ENCODE assay signal across 13 cellular contexts in the genomic region with DNA sequence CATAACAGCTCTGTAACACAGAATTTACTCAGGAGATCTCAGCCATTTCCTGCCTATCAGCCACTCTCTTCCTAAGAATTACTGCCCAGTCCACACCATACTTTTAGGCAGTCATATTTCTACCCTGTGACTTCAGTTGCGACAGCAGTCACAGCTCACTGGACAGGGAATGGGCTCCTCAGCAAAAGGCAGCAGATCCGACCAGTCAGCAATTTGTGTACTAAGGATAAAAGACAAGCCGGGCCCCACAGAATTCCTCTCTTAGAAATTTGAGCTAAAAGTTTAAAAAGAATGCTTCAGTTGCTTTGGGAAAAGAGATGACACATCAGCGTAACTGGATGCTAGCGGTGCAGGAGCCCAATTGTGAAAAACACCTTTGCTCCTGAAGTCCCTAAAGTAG.
DNase-seq lines count a peak whose midpoint lies in the region; ATAC-seq, FAIRE-seq and TF ChIP-seq lines count a peak whose summit lies in the region.
"Had no signal": no experiment of that assay in that cellular context is flagged by ENCODE, and none has a peak within 500 bp of the region (broad histone marks: within the 10 kb centered on the region; RNA-seq: fewer than 3 reads in every experiment).

No MANE protein-coding gene starts in this region.

- CTCF ChIA-PET in K562 (lab: Yijun Ruan, JAX; ENCODE audit: low intra/inter-chr PET ratio), result no interaction called here

- H3K9ac ChIP-seq in K562 (ENCODE audit: insufficient read depth in 1 of 2, low read depth in 2 of 2, low read length in 2 of 2) (no peak overlapping the region), neural cell (ENCODE audit: low read length) (no peak overlapping the region)

- POLR2A ChIA-PET in K562 (lab: Yijun Ruan, JAX), result no interaction called here

- intact Hi-C loops in K562 (cut with micrococcal nuclease), result no loop called here

- no peaks in the 10 kb centered on the region for H4K20me1 ChIP-seq in K562 (replicated peaks; ENCODE audit: control insufficient read depth, insufficient read depth, low read length)
- H4K20me1 ChIP-seq in neural cell (ENCODE audit: insufficient read depth), result no peaks in the 10 kb centered on the region

- WGBS in K562 (ENCODE audit: insufficient coverage, low coverage, missing lambda C conversion rate), result 12% methylated on average over 5 of the region's 5 CpGs

- TF ChIP-seq CTCF in K562 (IDR thresholded peaks at IDR 0.05 in 2 of 3, conservative IDR thresholded peaks at IDR 0.05 in 1 of 3; ENCODE audit: insufficient read depth in 2 of 3, low read depth in 1 of 3, low read length in 3 of 3) (no peak), kidney epithelial cell (IDR thresholded peaks at IDR 0.05; ENCODE audit: insufficient read depth, low read length, poor library complexity, severe bottlenecking) (no peak), neural cell (IDR thresholded peaks at IDR 0.05; ENCODE audit: poor library complexity, severe bottlenecking) (no peak)

- TF ChIP-seq RAD21 in K562 (CRISPR knock-in tag; conservative IDR thresholded peaks at IDR 0.05 in 1 of 2, IDR thresholded peaks at IDR 0.05 in 1 of 2), result no peak
- no peak for TF ChIP-seq RAD21 in neural cell (conservative IDR thresholded peaks at IDR 0.05)

- H3K27me3 ChIP-seq in K562 (ENCODE audit: control insufficient read depth in 2 of 2, insufficient read depth in 2 of 2, low read length in 2 of 2) (peaks cover 0 to 1% of the 10 kb centered on the region in 2 experiments; a peak in 1 of 5 replicates), kidney epithelial cell (ENCODE audit: control insufficient read depth, insufficient read depth, low read length) (no peaks in the 10 kb centered on the region), neural cell (ENCODE audit: insufficient read depth, low read depth, low read length) (no peaks in the 10 kb centered on the region)
- H3K27me3 ChIP-seq in effector memory CD4-positive, alpha-beta T cell (replicated peaks; ENCODE audit: control insufficient read depth, insufficient read depth, low read length, poor library complexity, severe bottlenecking), result no peaks in the 10 kb centered on the region
- H3K27me3 ChIP-seq: SJSA1 had no signal

- H3K36me3 ChIP-seq in K562 (ENCODE audit: control insufficient read depth, insufficient read depth, low read length), result no peaks in the 10 kb centered on the region
- H3K36me3 ChIP-seq in kidney epithelial cell (ENCODE audit: control insufficient read depth, insufficient read depth, low read length), result no peaks in the 10 kb centered on the region
- H3K36me3 ChIP-seq in neural cell (ENCODE audit: insufficient read depth, low read length), result no peaks in the 10 kb centered on the region
- no peaks in the 10 kb centered on the region for H3K36me3 ChIP-seq in effector memory CD4-positive, alpha-beta T cell (ENCODE audit: control insufficient read depth, insufficient read depth, low read length)
- H3K36me3 ChIP-seq: SJSA1 had no signal

- no peaks in the 10 kb centered on the region for H3K79me2 ChIP-seq in K562 (ENCODE audit: control insufficient read depth, insufficient read depth, low read length)
- no peaks in the 10 kb centered on the region for H3K79me2 ChIP-seq in neural cell (replicated peaks; ENCODE audit: insufficient read depth, low read length)

- no peak for ATAC-seq in K562

- no peak for TF ChIP-seq EP300 in K562 (IDR thresholded peaks at IDR 0.05; ENCODE audit: low read length)
- no peak for TF ChIP-seq EP300 in neural cell (conservative IDR thresholded peaks at IDR 0.05; ENCODE audit: poor library complexity, severe bottlenecking)

- H3K4me2 ChIP-seq in K562 (ENCODE audit: insufficient read depth, low read length) (no peak overlapping the region), neural cell (ENCODE audit: low read length) (no peak overlapping the region)
- H3K4me2 ChIP-seq: PC-9 had no signal

- H3K27ac ChIP-seq in K562 (ENCODE audit: extremely low read depth, low read depth, low read length) (no peak overlapping the region), neural cell (ENCODE audit: low read length) (peak overlapping the region; percentile 66)
- no peak overlapping the region for H3K27ac ChIP-seq in effector memory CD4-positive, alpha-beta T cell (ENCODE audit: insufficient read depth, low read length, poor library complexity, severe bottlenecking)
- H3K27ac ChIP-seq: PC-9, SJSA1 had no signal

- no peaks in the 10 kb centered on the region for H3F3A ChIP-seq in neural cell (ENCODE audit: insufficient read depth, low read length, poor library complexity, severe bottlenecking)

- no TSS peak for BruUV-seq in K562 (replicated peaks; lab: Mats Ljungman, UMichigan)

- H2AFZ ChIP-seq in K562 (ENCODE audit: low read depth, low read length) (no peak overlapping the region), neural cell (ENCODE audit: low read depth, low read length) (no peak overlapping the region)
- H2AFZ ChIP-seq: PC-9 had no signal

- TF ChIP-seq POLR2A in K562 (conservative IDR thresholded peaks at IDR 0.05), result no peak

- no peak for FAIRE-seq in K562 (lab: Jason Lieb, UNC)

- H3K4me1 ChIP-seq in K562 (replicated peaks in 1 of 2; ENCODE audit: control insufficient read depth in 2 of 2, insufficient read depth in 2 of 2, low read length in 2 of 2), result no peaks in the 10 kb centered on the region
- H3K4me1 ChIP-seq in effector memory CD4-positive, alpha-beta T cell (ENCODE audit: control insufficient read depth, insufficient read depth, low read length, poor library complexity, severe bottlenecking), result no peaks in the 10 kb centered on the region
- H3K4me1 ChIP-seq: SJSA1 had no signal

- H3K9me2 ChIP-seq in neural cell (ENCODE audit: insufficient read depth, low read length), result no peaks in the 10 kb centered on the region

- H3K4me3 ChIP-seq in K562 (no peak overlapping the region), kidney epithelial cell (ENCODE audit: low read depth, low read length) (no peak overlapping the region), neural cell (ENCODE audit: low read length) (no peak overlapping the region)
- H3K4me3 ChIP-seq in effector memory CD4-positive, alpha-beta T cell (ENCODE audit: insufficient read depth, low read depth, low read length, poor library complexity, severe bottlenecking), result no peak overlapping the region
- H3K4me3 ChIP-seq: PC-9, SJSA1 had no signal

- H3K9me1 ChIP-seq in K562 (ENCODE audit: control insufficient read depth, insufficient read depth, low read length), result no peaks in the 10 kb centered on the region

- H3K9me3 ChIP-seq in K562 (replicated peaks; ENCODE audit: control insufficient read depth, insufficient read depth, low read depth, low read length) (no peaks in the 10 kb centered on the region), neural cell (ENCODE audit: low read length) (no peaks in the 10 kb centered on the region)
- no peaks in the 10 kb centered on the region for H3K9me3 ChIP-seq in effector memory CD4-positive, alpha-beta T cell (ENCODE audit: control insufficient read depth, low read length)
- H3K9me3 ChIP-seq: SJSA1 had no signal

- in situ Hi-C loops in K562 (cut with MboI) (no loop called here), ACHN (cut with HindIII; ENCODE audit: low pct_ligation_motif_present, low pct_unique_long_range_greater_than_20kb, low sequenced_read_pairs) (no loop called here)

- no peak for DNase-seq in K562 (ENCODE audit: extremely low read depth in 1 of 4, low spot score in 3 of 4)
- DNase-seq in kidney epithelial cell (ENCODE audit: low read depth), result peak; percentile 4
- no peak for DNase-seq in hippocampal formation (lab: John Stamatoyannopoulos, UW)
- DNase-seq in effector memory CD4-positive, alpha-beta T cell, result no peak
- DNase-seq in ACHN, result no peak
- DNase-seq in NCI-H2227 treated with DMSO at 0.1 percent for 48 hours (lab: John Stamatoyannopoulos, UW), result no peak
- DNase-seq: DND-41, NCI-H1105, NCI-H1694, NCI-H226, PC-9 had no signal

TF ChIP-seq in K562, 482 proteins besides CTCF, POLR2A, EP300 and RAD21 (continues in another document):
- TF ChIP-seq MAFK (IDR thresholded peaks at IDR 0.05; ENCODE audit: low read length) (peak; percentile 31; the same call in 1 of the 2 replicates), CBFA2T2 (conservative IDR thresholded peaks at IDR 0.05) (no peak), ZNF707 (CRISPR knock-in tag; conservative IDR thresholded peaks at IDR 0.05) (no peak), C11orf30 (IDR thresholded peaks at IDR 0.05; ENCODE audit: low read depth) (peak; percentile 64), BRCA1 (IDR thresholded peaks at IDR 0.05) (no peak), BRCA1 (CRISPR knock-in tag; IDR thresholded peaks at IDR 0.05) (no peak)

TF ChIP-seq in neural cell, 6 proteins besides CTCF, POLR2A, EP300 and RAD21:
- TF ChIP-seq SMC3 (conservative IDR thresholded peaks at IDR 0.05; ENCODE audit: poor library complexity) (no peak), EZH2 (IDR thresholded peaks at IDR 0.05; ENCODE audit: borderline replicate concordance, insufficient read depth, low read length, poor library complexity, severe bottlenecking) (no peak), TAF1 (IDR thresholded peaks at IDR 0.05; ENCODE audit: low read depth) (no peak), MXI1 (conservative IDR thresholded peaks at IDR 0.05; ENCODE audit: poor library complexity, severe bottlenecking) (no peak), REST (IDR thresholded peaks at IDR 0.05; ENCODE audit: borderline replicate concordance) (no peak), POLR2AphosphoS5 (IDR thresholded peaks at IDR 0.05) (no peak)
